ENCODE assay signal across 12 cellular contexts in genomic region chr3:150147776-150148175, GRCh38.
DNase-seq lines count a peak whose midpoint lies in the region; ATAC-seq and TF ChIP-seq lines count a peak whose summit lies in the region.
"Had no signal": no experiment of that assay in that cellular context is flagged by ENCODE, and none has a peak within 500 bp of the region (broad histone marks: within the 10 kb centered on the region; RNA-seq: fewer than 3 reads in every experiment).

No MANE protein-coding gene starts in this region.

- no peak for TF ChIP-seq CTCF in smooth muscle cell (IDR thresholded peaks at IDR 0.05; ENCODE audit: borderline replicate concordance, insufficient read depth, poor library complexity, severe bottlenecking)

- peak; percentile 43 for ATAC-seq in SK-N-SH treated with all-trans-retinoic acid at 6 μM for 48 hours
- ATAC-seq in natural killer cell treated with Interleukin-12 subunit alpha and Interleukin-12 subunit beta and Interleukin-15 and Interleukin-18, amount 100 ng/mL, for 72 hours, result no peak
- ATAC-seq in HG02884 (IDR thresholded peaks at IDR 0.05; ENCODE audit: unreplicated experiment), result no peak

- H3K36me3 ChIP-seq in smooth muscle cell (ENCODE audit: low read depth), result no peaks in the 10 kb centered on the region

- peak overlapping the region; percentile 87 for H3K27ac ChIP-seq in smooth muscle cell (ENCODE audit: low read depth)
- H3K27ac ChIP-seq: KMS-11 had no signal

- no peaks in the 10 kb centered on the region for H3K36me3 Mint-ChIP-seq in natural killer cell treated with Interleukin-12 subunit alpha and Interleukin-12 subunit beta and Interleukin-15 and Interleukin-18, amount 100 ng/mL, for 72 hours

- peak overlapping the region; percentile 13 for H2AFZ ChIP-seq in smooth muscle cell (ENCODE audit: low read depth)

- peaks cover 18 to 38% of the 10 kb centered on the region in 2 donors for H3K27me3 Mint-ChIP-seq in natural killer cell treated with Interleukin-12 subunit alpha and Interleukin-12 subunit beta and Interleukin-15 and Interleukin-18, amount 100 ng/mL, for 72 hours

- no peak overlapping the region for H3K4me3 ChIP-seq in smooth muscle cell
- H3K4me3 ChIP-seq: lung had no signal

- no peak overlapping the region for H3K4me3 Mint-ChIP-seq in natural killer cell treated with Interleukin-12 subunit alpha and Interleukin-12 subunit beta and Interleukin-15 and Interleukin-18, amount 100 ng/mL, for 72 hours

- H3K4me1 Mint-ChIP-seq in natural killer cell treated with Interleukin-12 subunit alpha and Interleukin-12 subunit beta and Interleukin-15 and Interleukin-18, amount 100 ng/mL, for 72 hours (ENCODE audit: low read depth in 2 of 2), result peaks cover 0 to 9% of the 10 kb centered on the region in 2 donors

- H3K4me1 ChIP-seq in smooth muscle cell (ENCODE audit: low read depth), result peaks cover 11% of the 10 kb centered on the region

- WGBS in smooth muscle cell (ENCODE audit: low lambda C conversion rate), result 59% methylated on average over 5 of the region's 5 CpGs

- H3K9me3 ChIP-seq in smooth muscle cell (replicated peaks; ENCODE audit: low read depth), result no peaks in the 10 kb centered on the region

- peak overlapping the region; percentile 54 for H3K4me2 ChIP-seq in smooth muscle cell
- H3K4me2 ChIP-seq: KMS-11 had no signal

- H3K27ac Mint-ChIP-seq in natural killer cell treated with Interleukin-12 subunit alpha and Interleukin-12 subunit beta and Interleukin-15 and Interleukin-18, amount 100 ng/mL, for 72 hours, result no peak overlapping the region

- H3K27me3 ChIP-seq in smooth muscle cell (ENCODE audit: low read depth), result no peaks in the 10 kb centered on the region

- H3K79me2 ChIP-seq in smooth muscle cell (ENCODE audit: low read depth), result no peaks in the 10 kb centered on the region

- peak overlapping the region; percentile 28 for H3K9ac ChIP-seq in smooth muscle cell (ENCODE audit: low read depth)
- H3K9ac ChIP-seq: KMS-11 had no signal

- H3K9me3 Mint-ChIP-seq in natural killer cell treated with Interleukin-12 subunit alpha and Interleukin-12 subunit beta and Interleukin-15 and Interleukin-18, amount 100 ng/mL, for 72 hours, result no peaks in the 10 kb centered on the region

- no peaks in the 10 kb centered on the region for H4K20me1 ChIP-seq in smooth muscle cell (ENCODE audit: low read depth)

- DNase-seq in HT1080 (ENCODE audit: low read depth) (peak; percentile 83), fibroblast of the conjunctiva (ENCODE audit: low read depth) (peak; percentile 60), smooth muscle cell (lab: John Stamatoyannopoulos, UW; ENCODE audit: unreplicated experiment) (no peak), AG08395 (ENCODE audit: low spot score) (no peak)
- no peak for DNase-seq in natural killer cell treated with Interleukin-12 subunit alpha and Interleukin-12 subunit beta and Interleukin-15 and Interleukin-18, amount 100 ng/mL, for 72 hours (ENCODE audit: low spot score)
- DNase-seq: activated CD4-positive, CD25-positive, alpha-beta regulatory T cell treated with anti-CD3 and anti-CD28 coated beads, Interleukin-2, amount 50 U/mL, for 72 hours; activated naive CD4-positive, alpha-beta T cell treated with Interleukin-2 at 50 U/mL for 16 hours; erythroblast had no signal

- peaks cover 20% of the 10 kb centered on the region for H3F3A ChIP-seq in smooth muscle cell (ENCODE audit: low read depth)

TF ChIP-seq in SK-N-SH treated with all-trans-retinoic acid at 6 μM for 48 hours, 23 proteins besides CTCF, POLR2A, EP300 and RAD21:
- TF ChIP-seq ZFP3 (CRISPR knock-in tag; IDR thresholded peaks at IDR 0.05) (no peak), PPARA (CRISPR knock-in tag; IDR thresholded peaks at IDR 0.05; ENCODE audit: borderline replicate concordance) (no peak)

Comparison
In these comparisons a context has a peak if more than half of its experiments do, and no peak if none do; other contexts are left out.
1. DNase-seq: peak in HT1080 (single experiment) and fibroblast of the conjunctiva (single experiment); none in smooth muscle cell (single experiment), natural killer cell treated with Interleukin-12 subunit alpha and Interleukin-12 subunit beta and Interleukin-15 and Interleukin-18, amount 100 ng/mL, for 72 hours (single experiment) and AG08395 (single experiment).